Comparison of ENCODE assay signal across 12 cellular contexts in genomic region chr5:83549681-83550080, GRCh38.
"Had no signal": no experiment of that assay in that cellular context is flagged by ENCODE, and none has a peak within 500 bp of the region (broad histone marks: within the 10 kb centered on the region; RNA-seq: fewer than 3 reads in every experiment).

No MANE protein-coding gene starts in this region.

- H3K9me3 ChIP-seq: SJCRH30, tibial artery had no signal

- DNase-seq: activated CD4-positive, alpha-beta T cell treated with anti-CD3 and anti-CD28 coated beads for 48 hours; activated naive CD4-positive, alpha-beta T cell treated with Interleukin-2 at 50 U/mL for 16 hours; effector memory CD4-positive, alpha-beta T cell; head of caudate nucleus; left colon; nephron progenitor cell; T1000; tibial artery had no signal

- H3K4me3 ChIP-seq: SJCRH30, tibial artery had no signal

- H3K27ac ChIP-seq: epithelial cell of prostate, SJCRH30, VCaP had no signal

- ATAC-seq: left colon; stimulated activated memory B cell treated with anti-CD40 and anti-IgM and Interleukin-4, amounts not matched to agents 10 μg/mL and 1 μg/mL and 100 μg/mL, for 72 hours had no signal

- H3K27me3 ChIP-seq: SJCRH30, tibial artery had no signal

- H3K36me3 ChIP-seq: tibial artery had no signal
